19 cellular contexts compared by ENCODE assay signal in genomic region chr11:33588056-33588455, GRCh38.
"Had no signal": no experiment of that assay in that cellular context is flagged by ENCODE, and none has a peak within 500 bp of the region (broad histone marks: within the 10 kb centered on the region; RNA-seq: fewer than 3 reads in every experiment).

No MANE protein-coding gene starts in this region.

- H3K27me3 ChIP-seq: breast epithelium, dorsolateral prefrontal cortex, right atrium auricular region, suprapubic skin had no signal

- H3K27ac ChIP-seq: breast epithelium, dorsolateral prefrontal cortex, right atrium auricular region, suprapubic skin had no signal

- H3K4me3 ChIP-seq: breast epithelium, dorsolateral prefrontal cortex, right atrium auricular region, suprapubic skin had no signal

- H3K4me1 ChIP-seq: breast epithelium, right atrium auricular region, suprapubic skin had no signal

- DNase-seq: activated CD4-positive, alpha-beta T cell treated with anti-CD3 and anti-CD28 coated beads, Interleukin-2, amount 50 U/mL, for 1 hour; activated CD8-positive, alpha-beta memory T cell treated with anti-CD3 and anti-CD28 coated beads for 24 hours; activated naive CD8-positive, alpha-beta T cell treated with anti-CD3 and anti-CD28 coated beads for 36 hours; aorta; dorsolateral prefrontal cortex; endodermal cell; kidney; left ventricle myocardium superior; mesendoderm; nucleus accumbens; posterior cingulate gyrus; small intestine; stimulated activated CD4-positive, alpha-beta T cell treated with anti-CD3 and anti-CD28 coated beads, Interleukin-4, amount 100 ng/mL, for 4 hours; stimulated activated naive CD8-positive, alpha-beta T cell treated with anti-CD3 and anti-CD28 coated beads, Interleukin-15, Interleukin-2, amounts not matched to agents 100 U/mL and 50 U/mL, for 24 hours; SW 1271 had no signal

- ATAC-seq: left ventricle myocardium superior; natural killer cell treated with Interleukin-12 subunit alpha and Interleukin-12 subunit beta and Interleukin-15 and Interleukin-18, amount 100 ng/mL, for 72 hours; stimulated activated naive CD8-positive, alpha-beta T cell treated with anti-CD3 and anti-CD28 coated beads, Interleukin-15, Interleukin-2, amounts not matched to agents 100 U/mL and 50 U/mL, for 24 hours had no signal

- H3K9me3 ChIP-seq: breast epithelium, right atrium auricular region, suprapubic skin had no signal

- H3K36me3 ChIP-seq: breast epithelium, right atrium auricular region, suprapubic skin had no signal
